1 cellular context compared by ENCODE assay signal in genomic region chr20:62387993-62388635, GRCh38.
TF ChIP-seq lines count a peak whose summit lies in the region.

No MANE protein-coding gene starts in this region.

TF ChIP-seq in H1, 55 proteins besides CTCF, POLR2A, EP300 and RAD21:
- TF ChIP-seq JUN (IDR thresholded peaks at IDR 0.05; ENCODE audit: low read depth, low read length) (no peak), TBP (IDR thresholded peaks at IDR 0.05; ENCODE audit: low read depth, low read length) (no peak), POU5F1 (IDR thresholded peaks at IDR 0.05; ENCODE audit: low read depth, low read length) (no peak), HDAC2 (IDR thresholded peaks at IDR 0.05; ENCODE audit: borderline replicate concordance in 1 of 2, low read depth in 2 of 2, low read length in 2 of 2) (no peak), SP2 (IDR thresholded peaks at IDR 0.05; ENCODE audit: low read length) (no peak), FOSL1 (IDR thresholded peaks at IDR 0.05; ENCODE audit: insufficient read depth, low read depth, low read length) (no peak), POLR2AphosphoS5 (IDR thresholded peaks at IDR 0.05; ENCODE audit: low read depth, low read length) (no peak; the same call in 1 of the 2 replicates), SIN3A (conservative IDR thresholded peaks at IDR 0.05 in 1 of 2, IDR thresholded peaks at IDR 0.05 in 1 of 2; ENCODE audit: low read depth in 1 of 2, low read length in 2 of 2) (no peak), BRCA1 (IDR thresholded peaks at IDR 0.05; ENCODE audit: low read depth, low read length) (no peak), SP4 (IDR thresholded peaks at IDR 0.05; ENCODE audit: low read length) (no peak), TAF1 (IDR thresholded peaks at IDR 0.05; ENCODE audit: low read depth, low read length) (no peak), SUZ12 (IDR thresholded peaks at IDR 0.05; ENCODE audit: low read length) (no peak), CEBPB (IDR thresholded peaks at IDR 0.05; ENCODE audit: low read depth, low read length) (no peak), NRF1 (IDR thresholded peaks at IDR 0.05; ENCODE audit: low read depth, low read length) (no peak), MAX (IDR thresholded peaks at IDR 0.05) (no peak), SAP30 (IDR thresholded peaks at IDR 0.05; ENCODE audit: insufficient read depth, insufficient replicate concordance, low read length) (no peak), HDAC6 (IDR thresholded peaks at IDR 0.05; ENCODE audit: low read depth, low read length) (no peak), RBBP5 (IDR thresholded peaks at IDR 0.05; ENCODE audit: borderline replicate concordance, low read depth, low read length) (no peak), EGR1 (IDR thresholded peaks at IDR 0.05; ENCODE audit: borderline replicate concordance, low read depth, low read length) (no peak)
